8 cellular contexts compared by ENCODE assay signal in the genomic region with DNA sequence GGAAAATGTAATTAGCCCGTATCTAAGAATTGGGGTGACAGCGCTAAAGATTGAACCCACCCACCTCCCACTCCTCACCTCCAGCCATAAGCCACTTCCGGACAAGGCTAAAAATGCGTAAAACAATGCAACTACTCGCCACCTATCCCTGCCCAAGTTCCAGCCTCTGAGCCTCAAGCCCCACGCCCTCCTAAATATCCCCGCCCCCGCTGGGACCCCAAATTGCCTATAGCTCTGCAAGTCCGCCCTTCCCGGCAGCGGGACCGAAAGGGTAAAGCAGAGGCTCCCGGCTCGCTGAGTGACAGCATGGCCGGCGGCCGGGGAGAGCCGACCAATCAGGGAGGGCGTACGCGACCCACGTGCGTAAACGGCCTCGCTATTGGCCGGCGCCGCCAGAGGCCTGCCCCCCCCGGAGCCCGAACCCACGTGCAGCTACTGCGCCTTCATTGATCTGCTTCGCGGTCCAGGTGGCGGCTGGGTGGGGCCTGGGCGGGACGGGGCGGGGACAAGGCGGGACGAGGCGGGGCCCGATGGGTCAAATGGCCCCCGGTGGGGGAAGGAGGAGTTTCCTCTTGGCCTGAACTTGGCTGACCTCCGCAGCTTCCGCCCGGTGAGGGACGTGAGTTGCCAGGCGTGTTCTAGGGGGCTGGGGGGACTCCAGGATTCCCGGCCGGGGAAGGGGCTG. TPM values are rescaled to one million over a fixed set of nuclear protein-coding genes. Genes with fewer than 3 reads are reported as not detected.
DNase-seq lines count a peak whose midpoint lies in the region; ATAC-seq and TF ChIP-seq lines count a peak whose summit lies in the region.

A gene (plus strand): TSS at position 564 of the 685 bp plus-strand sequence. CDS start 670 bp downstream, outside the sequence.

- H3K4me1 ChIP-seq in OCI-LY3 (ENCODE audit: low read length) (peaks cover 12% of the 10 kb centered on the region), mucosa of rectum (ENCODE audit: control insufficient read depth in 2 of 2, insufficient read depth in 2 of 2, low read length in 2 of 2) (peaks cover 11 to 25% of the 10 kb centered on the region in 2 donors)

- no peaks in the 10 kb centered on the region for H3K79me2 ChIP-seq in OCI-LY3 (ENCODE audit: low read length)

- peak within 1 kb of the TSS; percentile 78 for H3K4me3 ChIP-seq in OCI-LY3 (ENCODE audit: low read length)
- H3K4me3 ChIP-seq in epithelial cell of proximal tubule (ENCODE audit: low read depth, low read length), result peak within 1 kb of the TSS; percentile 72
- H3K4me3 ChIP-seq in mucosa of rectum (ENCODE audit: low read length in 2 of 2), result peak within 1 kb of the TSS; percentile 63 to 85

- peak within 1 kb of the TSS; percentile 55 for H3K9ac ChIP-seq in OCI-LY3 (ENCODE audit: low read length)
- H3K9ac ChIP-seq in mucosa of rectum (ENCODE audit: low read depth in 1 of 2, low read length in 2 of 2), result peak within 1 kb of the TSS; percentile 49 to 68

- H3K27me3 ChIP-seq in OCI-LY3 (ENCODE audit: low read depth, low read length), result no peaks in the 10 kb centered on the region
- no peaks in the 10 kb centered on the region for H3K27me3 ChIP-seq in mucosa of rectum (ENCODE audit: control insufficient read depth in 2 of 2, insufficient read depth in 2 of 2, low read length in 2 of 2)

- H3K36me3 ChIP-seq in OCI-LY3 (replicated peaks; ENCODE audit: low read depth, low read length) (no peaks in the 10 kb centered on the region), mucosa of rectum (ENCODE audit: control insufficient read depth in 2 of 2, insufficient read depth in 2 of 2, low read length in 2 of 2) (no peaks in the 10 kb centered on the region)

- H2AFZ ChIP-seq in OCI-LY3 (ENCODE audit: low read depth, low read length), result peak within 1 kb of the TSS; percentile 82

- H4K20me1 ChIP-seq in OCI-LY3 (ENCODE audit: insufficient read depth, low read length), result no peaks in the 10 kb centered on the region

- TF ChIP-seq CTCF in OCI-LY3 (IDR thresholded peaks at IDR 0.05; ENCODE audit: low read depth, low read length) (no peak), epithelial cell of proximal tubule (conservative IDR thresholded peaks at IDR 0.05; ENCODE audit: low read depth, low read length) (no peak)

- H3K4me2 ChIP-seq in OCI-LY3 (ENCODE audit: low read length), result peak within 1 kb of the TSS; percentile 93

- H3K9me3 ChIP-seq in OCI-LY3 (ENCODE audit: insufficient read depth, low read length) (no peaks in the 10 kb centered on the region), mucosa of rectum (ENCODE audit: control insufficient read depth in 2 of 2, low read length in 2 of 2) (no peaks in the 10 kb centered on the region)

- ATAC-seq in GM21529 (IDR thresholded peaks at IDR 0.05; ENCODE audit: unreplicated experiment), result peak; percentile 93

- no peak within 1 kb of the TSS for H3K27ac ChIP-seq in OCI-LY3 (ENCODE audit: low read length)
- peak within 1 kb of the TSS in 1 of 2 donors; percentile 16 for H3K27ac ChIP-seq in mucosa of rectum (ENCODE audit: low read depth in 2 of 2, low read length in 2 of 2)

- DNase-seq in DMS114 treated with DMSO at 0.1 percent for 48 hours (lab: John Stamatoyannopoulos, UW; ENCODE audit: unreplicated experiment), result peak; percentile 86
- peak; percentile 98 for DNase-seq in HuH-7.5 (ENCODE audit: low spot score)
- peak; percentile 88 for DNase-seq in activated T-cell treated with anti-CD3 and anti-CD28 coated beads for 24 hours (ENCODE audit: low read depth)
- no peak for DNase-seq in epithelial cell of proximal tubule (ENCODE audit: low read depth)
- DNase-seq in stimulated activated CD8-positive, alpha-beta memory T cell treated with anti-CD3 and anti-CD28 coated beads, Interleukin-4, amount 100 ng/mL, for 24 hours (ENCODE audit: low read depth), result peak; percentile 90

RNA-seq across cellular contexts. Expression of the gene that starts here (rescaled TPM):
- total RNA-seq in epithelial cell of proximal tubule, result 0.58 and 1.0 TPM in 2 replicates
